Comparison of ENCODE assay signal across 1 cellular context in genomic region chr12:31591308-31591901, GRCh38.
TF ChIP-seq lines count a peak whose summit lies in the region.

No MANE protein-coding gene starts in this region.

TF ChIP-seq in K562, 482 proteins besides CTCF, POLR2A, EP300 and RAD21 (continued from another document):
- no peak for TF ChIP-seq E2F8 (IDR thresholded peaks at IDR 0.05; ENCODE audit: low read depth, partially characterized antibody)
- TF ChIP-seq KLF16 (IDR thresholded peaks at IDR 0.05), result no peak
- peak; percentile 42; the same call in 1 of the 2 replicates for TF ChIP-seq PKNOX1 (IDR thresholded peaks at IDR 0.05)
- TF ChIP-seq SAP30 (IDR thresholded peaks at IDR 0.05; ENCODE audit: borderline replicate concordance, insufficient read depth, low read depth, low read length, poor library complexity, severe bottlenecking), result no peak
- TF ChIP-seq NFIC (IDR thresholded peaks at IDR 0.05), result no peak
- TF ChIP-seq PRDM10 (IDR thresholded peaks at IDR 0.05; ENCODE audit: partially characterized antibody), result peak; percentile 66
- TF ChIP-seq CHCHD3 (CRISPR knock-in tag; IDR thresholded peaks at IDR 0.05), result no peak
- TF ChIP-seq ZBTB40 (IDR thresholded peaks at IDR 0.05), result 0 out of 2 replicates have a peak, but pooled peaks have one; percentile 18
- no peak for TF ChIP-seq ZBTB40 (CRISPR knock-in tag; IDR thresholded peaks at IDR 0.05)
- TF ChIP-seq EWSR1 (IDR thresholded peaks at IDR 0.05; ENCODE audit: borderline replicate concordance, low read depth, partially characterized antibody), result no peak
- no peak for TF ChIP-seq ZSCAN32 (CRISPR knock-in tag; IDR thresholded peaks at IDR 0.05)
- TF ChIP-seq ELF2 (CRISPR knock-in tag; IDR thresholded peaks at IDR 0.05), result no peak
- TF ChIP-seq TFAM (CRISPR knock-in tag; conservative IDR thresholded peaks at IDR 0.05), result no peak
TF ChIP-seq in K562: peak in this region for 7.
